Comparison of ENCODE assay signal across 24 cellular contexts in the genomic region with DNA sequence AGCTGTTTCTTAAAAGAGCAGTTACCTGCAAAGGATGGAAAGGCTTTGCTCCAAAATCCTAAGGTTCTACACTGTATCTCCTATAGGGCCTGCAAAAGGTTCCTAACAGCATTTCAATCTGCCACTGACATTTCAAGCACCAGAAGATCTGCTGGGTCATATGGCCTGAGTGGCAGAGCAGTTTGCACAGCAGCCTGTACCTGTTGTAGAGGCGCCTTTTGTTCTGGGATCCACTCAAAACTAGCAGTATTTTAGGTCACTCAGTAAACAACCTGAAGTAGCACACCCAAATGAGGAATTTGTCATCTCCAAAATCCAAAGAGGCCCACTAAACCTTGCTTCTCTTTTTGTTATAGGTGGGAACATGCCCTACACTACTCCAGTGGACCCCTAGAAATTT.
"Had no signal": no experiment of that assay in that cellular context is flagged by ENCODE, and none has a peak within 500 bp of the region (broad histone marks: within the 10 kb centered on the region; RNA-seq: fewer than 3 reads in every experiment).

No MANE protein-coding gene starts in this region.

- H3K9me3 ChIP-seq: ovary, psoas muscle, right lobe of liver, thoracic aorta, thyroid gland, tibial nerve, vagina had no signal

- H3K27me3 ChIP-seq: neural progenitor cell, ovary, right lobe of liver, sigmoid colon, stomach, thyroid gland, tibial nerve, vagina had no signal

- H2AFZ ChIP-seq: neural progenitor cell, parathyroid adenoma had no signal

- H3K9ac ChIP-seq: neural progenitor cell, parathyroid adenoma had no signal

- H3K4me2 ChIP-seq: neural progenitor cell had no signal

- DNase-seq: natural killer cell; occipital lobe; ovary; posterior cingulate gyrus; psoas muscle; right cardiac atrium; right lobe of liver; sigmoid colon; small intestine; stimulated activated CD4-positive, alpha-beta T cell treated with anti-CD3 and anti-CD28 coated beads, Interleukin-15, amount 100 ng/mL, for 24 hours; stimulated activated CD4-positive, alpha-beta T cell treated with anti-CD3 and anti-CD28 coated beads, Interleukin-2, amount 100 ng/mL, for 24 hours; stimulated activated CD4-positive, alpha-beta T cell treated with anti-CD3 and anti-CD28 coated beads, Interleukin-2, amount 100 ng/mL, for 48 hours; stimulated activated CD4-positive, alpha-beta T cell treated with anti-CD3 and anti-CD28 coated beads, Interleukin-4, amount 100 ng/mL, for 24 hours; stimulated activated naive B cell treated with anti-CD40 and anti-IgM and Interleukin-4, amounts not matched to agents 10 μg/mL and 1 μg/mL and 100 μg/mL, for 72 hours; stimulated activated naive CD4-positive, alpha-beta T cell treated with Interleukin-2 at 50 U/mL for 16 hours; stomach; thyroid gland; trophoblast cell had no signal

- FAIRE-seq: small intestine had no signal

- H3K4me3 ChIP-seq: neural progenitor cell, ovary, psoas muscle, right lobe of liver, sigmoid colon, stomach, thoracic aorta, thyroid gland, tibial nerve, vagina had no signal

- ATAC-seq: natural killer cell; psoas muscle; right cardiac atrium; stimulated activated effector memory CD8-positive, alpha-beta T cell treated with anti-CD3 and anti-CD28 coated beads, Interleukin-12 subunit alpha, Interleukin-12 subunit beta, amount 100 ng/mL, for 72 hours; stimulated activated naive B cell treated with anti-CD40 and anti-IgM and Interleukin-4, amounts not matched to agents 10 μg/mL and 1 μg/mL and 100 μg/mL, for 72 hours had no signal

- H3K36me3 ChIP-seq: neural progenitor cell, ovary, right lobe of liver, sigmoid colon, stomach, thoracic aorta, thyroid gland, vagina had no signal

- H3K27ac ChIP-seq: neural progenitor cell, ovary, parathyroid adenoma, psoas muscle, right lobe of liver, sigmoid colon, stomach, thoracic aorta, thyroid gland, tibial nerve, vagina had no signal
